In genomic region chr18:13451208-13451530, GRCh38 we compare ENCODE assay signal across 25 cellular contexts.
DNase-seq lines count a peak whose midpoint lies in the region; ATAC-seq and TF ChIP-seq lines count a peak whose summit lies in the region.
"Had no signal": no experiment of that assay in that cellular context is flagged by ENCODE, and none has a peak within 500 bp of the region (broad histone marks: within the 10 kb centered on the region; RNA-seq: fewer than 3 reads in every experiment).

No MANE protein-coding gene starts in this region.

- WGBS in heart left ventricle, 4 donors = 75 to 81% (median 76%) methylated on average over 2 to 3 of the region's 3 CpGs

- H3K27me3 Mint-ChIP-seq in natural killer cell treated with Interleukin-12 subunit alpha and Interleukin-12 subunit beta and Interleukin-15 and Interleukin-18, amount 100 ng/mL, for 72 hours = peaks cover 0 to 4% of the 10 kb centered on the region in 2 donors
- H3K27me3 Mint-ChIP-seq: T-cell had no signal

- DNase-seq in heart left ventricle = no peak
- DNase-seq in Right ventricle myocardium superior = no peak
- peak; percentile 61 for DNase-seq in coronary artery (ENCODE audit: low spot score)
- peak in 1 of 2 donors; percentile 52 for DNase-seq in tibial artery
- DNase-seq in natural killer cell treated with Interleukin-12 subunit alpha and Interleukin-12 subunit beta and Interleukin-15 and Interleukin-18, amount 100 ng/mL, for 72 hours (ENCODE audit: low spot score) = no peak
- DNase-seq in activated CD4-positive, alpha-beta T cell treated with anti-CD3 and anti-CD28 coated beads, Interleukin-2, amount 50 U/mL, for 48 hours = no peak
- DNase-seq: activated B cell treated with CpG ODN at 0.5 μM for 24 hours; activated gamma-delta T cell treated with Interleukin-2 at 50 U/mL for 16 hours; activated T-cell treated with anti-CD3 and anti-CD28 coated beads for 4 hours; brain microvascular endothelial cell; MG63; natural killer cell; NCI-H1417; NCI-H2081 treated with DMSO at 0.1 percent for 48 hours; NCI-H748 treated with DMSO at 0.1 percent for 48 hours; retina; spleen; stimulated activated CD4-positive, alpha-beta T cell treated with anti-CD3 and anti-CD28 coated beads, Interleukin-2, amount 100 ng/mL, for 48 hours; T-cell had no signal

- H3K4me1 Mint-ChIP-seq in natural killer cell treated with Interleukin-12 subunit alpha and Interleukin-12 subunit beta and Interleukin-15 and Interleukin-18, amount 100 ng/mL, for 72 hours (ENCODE audit: low read depth in 2 of 2) = peaks cover 6 to 9% of the 10 kb centered on the region in 2 donors

- no peaks in the 10 kb centered on the region for H3K36me3 Mint-ChIP-seq in natural killer cell treated with Interleukin-12 subunit alpha and Interleukin-12 subunit beta and Interleukin-15 and Interleukin-18, amount 100 ng/mL, for 72 hours
- H3K36me3 Mint-ChIP-seq: natural killer cell; stimulated activated memory B cell treated with anti-CD40 and anti-IgM and Interleukin-4, amounts not matched to agents 10 μg/mL and 1 μg/mL and 100 μg/mL, for 72 hours had no signal

- TF ChIP-seq POLR2A in heart left ventricle (IDR thresholded peaks at IDR 0.05) = no peak

- H3K27me3 ChIP-seq in heart left ventricle = no peaks in the 10 kb centered on the region
- no peaks in the 10 kb centered on the region for H3K27me3 ChIP-seq in tibial artery
- H3K27me3 ChIP-seq: adrenal gland, MG63, spleen had no signal

- H3K9me3 ChIP-seq in heart left ventricle (no peaks in the 10 kb centered on the region), tibial artery (no peaks in the 10 kb centered on the region)
- H3K9me3 ChIP-seq: adrenal gland, MG63, spleen had no signal

- H3K36me3 ChIP-seq in heart left ventricle = no peaks in the 10 kb centered on the region
- H3K36me3 ChIP-seq in tibial artery = no peaks in the 10 kb centered on the region
- H3K36me3 ChIP-seq: adrenal gland, brain microvascular endothelial cell, MG63, spleen had no signal

- H3K4me1 ChIP-seq in heart left ventricle (peaks cover 0 to 79% (median 50%) of the 10 kb centered on the region in 12 donors), tibial artery (peaks cover 0 to 57% (median 38%) of the 10 kb centered on the region in 4 donors)

- TF ChIP-seq CTCF in heart left ventricle (IDR thresholded peaks at IDR 0.05) (no peak), coronary artery (IDR thresholded peaks at IDR 0.05) (no peak), tibial artery (IDR thresholded peaks at IDR 0.05) (no peak)

- intact Hi-C loops in heart left ventricle (cut with DNase I) = loop anchor here in 2 of 10 donors (5.0 to 10.0 kb wide), 6 partner anchors 69 to 236 kb away; partner anchors contain the start of gene LDLRAD4 (in 2 of the 2)
- intact Hi-C loops in Right ventricle myocardium superior (cut with DNase I) = no loop called here
- intact Hi-C loops in tibial artery (cut with DNase I; ENCODE audit: low total_unique reads) = no loop called here

- H3K27ac ChIP-seq in heart left ventricle (peak overlapping the region in 10 of 12 donors; percentile 0 to 72 (median 44)), coronary artery (peak overlapping the region in 1 of 2 donors; percentile 53), tibial artery (peak overlapping the region; percentile 28 to 50)
- H3K27ac ChIP-seq: brain microvascular endothelial cell had no signal

- no peak overlapping the region for H3K4me3 ChIP-seq in heart left ventricle
- no peak overlapping the region for H3K4me3 ChIP-seq in coronary artery
- H3K4me3 ChIP-seq in tibial artery = no peak overlapping the region
- H3K4me3 ChIP-seq: adrenal gland, GM23338, K562, MG63, spleen had no signal

- H3K4me3 Mint-ChIP-seq in natural killer cell treated with Interleukin-12 subunit alpha and Interleukin-12 subunit beta and Interleukin-15 and Interleukin-18, amount 100 ng/mL, for 72 hours = no peak overlapping the region
- H3K4me3 Mint-ChIP-seq: activated B cell treated with CpG ODN at 0.5 μM for 24 hours; GM23338; natural killer cell; stimulated activated memory B cell treated with anti-CD40 and anti-IgM and Interleukin-4, amounts not matched to agents 10 μg/mL and 1 μg/mL and 100 μg/mL, for 72 hours; T-cell had no signal

- H3K27ac Mint-ChIP-seq in natural killer cell treated with Interleukin-12 subunit alpha and Interleukin-12 subunit beta and Interleukin-15 and Interleukin-18, amount 100 ng/mL, for 72 hours = no peak overlapping the region
- H3K27ac Mint-ChIP-seq: activated B cell treated with CpG ODN at 0.5 μM for 24 hours; GM23338; natural killer cell; stimulated activated memory B cell treated with anti-CD40 and anti-IgM and Interleukin-4, amounts not matched to agents 10 μg/mL and 1 μg/mL and 100 μg/mL, for 72 hours had no signal

- ATAC-seq in heart left ventricle (no peak), Right ventricle myocardium superior (ENCODE audit: poor library complexity) (no peak), HG02938 (IDR thresholded peaks at IDR 0.05; ENCODE audit: unreplicated experiment) (peak; percentile 3), HG02970 (IDR thresholded peaks at IDR 0.05; ENCODE audit: low FRiP score, unreplicated experiment) (no peak)
- ATAC-seq in natural killer cell treated with Interleukin-12 subunit alpha and Interleukin-12 subunit beta and Interleukin-15 and Interleukin-18, amount 100 ng/mL, for 72 hours = no peak
- ATAC-seq: K562; natural killer cell; stimulated activated memory B cell treated with anti-CD40 and anti-IgM and Interleukin-4, amounts not matched to agents 10 μg/mL and 1 μg/mL and 100 μg/mL, for 72 hours; T-cell had no signal

- no peaks in the 10 kb centered on the region for H3K9me3 Mint-ChIP-seq in natural killer cell treated with Interleukin-12 subunit alpha and Interleukin-12 subunit beta and Interleukin-15 and Interleukin-18, amount 100 ng/mL, for 72 hours
- H3K9me3 Mint-ChIP-seq: activated B cell treated with CpG ODN at 0.5 μM for 24 hours; GM23338; natural killer cell; stimulated activated memory B cell treated with anti-CD40 and anti-IgM and Interleukin-4, amounts not matched to agents 10 μg/mL and 1 μg/mL and 100 μg/mL, for 72 hours; T-cell had no signal
